Comparison of ENCODE assay signal across 8 cellular contexts in genomic region chr7:94003446-94004023, GRCh38. TPM values are rescaled to one million over a fixed set of nuclear protein-coding genes. Genes with fewer than 3 reads are reported as not detected.
DNase-seq lines count a peak whose midpoint lies in the region; ATAC-seq and TF ChIP-seq lines count a peak whose summit lies in the region.

No MANE protein-coding gene starts in this region.

- TF ChIP-seq CTCF in CD14-positive monocyte (IDR thresholded peaks at IDR 0.05) (no peak), RWPE2 (IDR thresholded peaks at IDR 0.05; ENCODE audit: poor library complexity, severe bottlenecking) (no peak), epithelial cell of esophagus (IDR thresholded peaks at IDR 0.05; ENCODE audit: insufficient read depth, low read depth, low read length, missing control alignments) (no peak), natural killer cell (IDR thresholded peaks at IDR 0.05) (no peak)

- H3K27me3 ChIP-seq in RWPE2 (ENCODE audit: insufficient read depth, poor library complexity, severe bottlenecking) = no peaks in the 10 kb centered on the region

- H3K36me3 ChIP-seq in RWPE2 (ENCODE audit: low read depth) = peaks cover 16% of the 10 kb centered on the region

- H3K4me1 Mint-ChIP-seq in CD14-positive monocyte (peaks cover 25% of the 10 kb centered on the region), natural killer cell (peaks cover 25 to 53% of the 10 kb centered on the region in 2 donors)

- H3K4me3 Mint-ChIP-seq in CD14-positive monocyte (peak overlapping the region; percentile 99), natural killer cell (peak overlapping the region; percentile 100)

- no peaks in the 10 kb centered on the region for H3K9me3 ChIP-seq in RWPE2 (ENCODE audit: severe bottlenecking)

- H3K27ac Mint-ChIP-seq in CD14-positive monocyte = peak overlapping the region; percentile 95 to 100 (median 99)
- peak overlapping the region; percentile 99 to 100 for H3K27ac Mint-ChIP-seq in natural killer cell

- ATAC-seq in GM18909 (IDR thresholded peaks at IDR 0.05; ENCODE audit: poor library complexity, unreplicated experiment) = peak; percentile 38
- ATAC-seq in HG03103 (IDR thresholded peaks at IDR 0.05; ENCODE audit: low read depth, unreplicated experiment) = peak; percentile 15
- peak; percentile 55 for ATAC-seq in RWPE2 (ENCODE audit: low read depth)
- peak; percentile 29 to 41 (median 39) for ATAC-seq in natural killer cell

- intact Hi-C loops in CD14-positive monocyte (cut with micrococcal nuclease) (loop anchor here in 1 of 2 donors (10.0 kb wide), 1 partner anchor 61 kb away; no protein-coding TSS in a partner anchor), natural killer cell (cut with micrococcal nuclease) (loop anchor here (2.0 kb wide), 1 partner anchor 773 kb away; no protein-coding TSS in a partner anchor)

- H3K4me1 ChIP-seq in RWPE2 (ENCODE audit: insufficient read depth, poor library complexity, severe bottlenecking) = peaks cover 8% of the 10 kb centered on the region

- no peaks in the 10 kb centered on the region for H3K9me3 Mint-ChIP-seq in CD14-positive monocyte
- H3K9me3 Mint-ChIP-seq in natural killer cell = no peaks in the 10 kb centered on the region

- peak overlapping the region; percentile 24 for H3K27ac ChIP-seq in RWPE2 (ENCODE audit: poor library complexity, severe bottlenecking)

- H3K4me3 ChIP-seq in RWPE2 (ENCODE audit: severe bottlenecking) (peak overlapping the region; percentile 93), epithelial cell of esophagus (ENCODE audit: low read length) (peak overlapping the region; percentile 97)

- no peak for DNase-seq in CD14-positive monocyte (ENCODE audit: low spot score)
- DNase-seq in RWPE2 (ENCODE audit: low spot score) = no peak
- peak; percentile 19 for DNase-seq in epithelial cell of esophagus (ENCODE audit: low read depth)
- no peak for DNase-seq in natural killer cell
- DNase-seq in NK-92 (lab: John Stamatoyannopoulos, UW; ENCODE audit: unreplicated experiment) = no peak
- no peak for DNase-seq in stimulated activated CD4-positive, alpha-beta T cell treated with anti-CD3 and anti-CD28 coated beads, Interleukin-12 subunit alpha, Interleukin-12 subunit beta, amount 100 ng/mL, for 4 hours

- peaks cover 8 to 11% of the 10 kb centered on the region in 2 donors for H3K36me3 Mint-ChIP-seq in CD14-positive monocyte
- H3K36me3 Mint-ChIP-seq in natural killer cell = no peaks in the 10 kb centered on the region

- peaks cover 4 to 20% (median 17%) of the 10 kb centered on the region in 3 donors for H3K27me3 Mint-ChIP-seq in CD14-positive monocyte (ENCODE audit: low read depth in 3 of 3)
- peaks cover 7 to 10% of the 10 kb centered on the region in 2 donors for H3K27me3 Mint-ChIP-seq in natural killer cell (ENCODE audit: low read depth in 2 of 2)

RNA-seq across cellular contexts. Expression of gene BET1, which starts 0.6 kb away (rescaled TPM):
- 10 to 100 TPM in 1 of 2 donors, 1 to 10 TPM in 1; 8.2 to 14.1 TPM for polyA plus RNA-seq in CD14-positive monocyte
- 10 to 100 TPM; 13.1 to 14.0 (median 13.9) TPM for total RNA-seq in natural killer cell
